ENCODE assay signal across 16 cellular contexts in genomic region chr21:38221594-38221993, GRCh38. TPM values are rescaled to one million over a fixed set of nuclear protein-coding genes. Genes with fewer than 3 reads are reported as not detected.
A peak's percentile ranks its signal among the peaks of the same experiment; 100 is the strongest.
DNase-seq lines count a peak whose midpoint lies in the region; ATAC-seq and TF ChIP-seq lines count a peak whose summit lies in the region.
"Had no signal": no experiment of that assay in that cellular context is flagged by ENCODE, and none has a peak within 500 bp of the region (broad histone marks: within the 10 kb centered on the region; RNA-seq: fewer than 3 reads in every experiment).

No MANE protein-coding gene starts in this region.

- CTCF ChIA-PET in naive thymus-derived CD4-positive, alpha-beta T cell (lab: Charles Lee): interaction anchor here (1.4 kb wide), 1 partner anchor 136 kb away, joined by 4 read pairs; no protein-coding TSS in a partner anchor

- no peaks in the 10 kb centered on the region for H3K4me1 ChIP-seq in naive thymus-derived CD4-positive, alpha-beta T cell (ENCODE audit: control insufficient read depth in 2 of 2, insufficient read depth in 2 of 2, low read length in 2 of 2)
- peaks cover 2 to 16% (median 4%) of the 10 kb centered on the region in 3 donors for H3K4me1 ChIP-seq in esophagus squamous epithelium

- peak; percentile 84 for ATAC-seq in GM18870 (IDR thresholded peaks at IDR 0.05; ENCODE audit: unreplicated experiment)
- ATAC-seq in naive thymus-derived CD4-positive, alpha-beta T cell: peak; percentile 36
- ATAC-seq: left ventricle myocardium superior had no signal

- no peak for TF ChIP-seq CTCF in esophagus squamous epithelium (IDR thresholded peaks at IDR 0.05)

- DNase-seq in HCEC 1CT (peak; percentile 67), HS-5 (ENCODE audit: low read depth) (peak; percentile 40), GF-D8 (lab: John Stamatoyannopoulos, UW) (no peak), esophagus squamous epithelium (lab: John Stamatoyannopoulos, UW) (no peak), HuH-7 (ENCODE audit: low spot score) (no peak)
- no peak for DNase-seq in naive thymus-derived CD4-positive, alpha-beta T cell
- DNase-seq in central memory CD4-positive, alpha-beta T cell: no peak
- DNase-seq: activated CD4-positive, alpha-beta T cell treated with anti-CD3 and anti-CD28 coated beads, Interleukin-2, amount 10 ng/mL, durations not matched to agents 7 days and 5 days; activated effector memory CD4-positive, alpha-beta T cell treated with anti-CD3 and anti-CD28 coated beads, Interleukin-2, amount 50 U/mL, for 16 hours; CD8-positive, alpha-beta memory T cell; hypothalamus; left ventricle myocardium superior; NCI-H345; T-helper 1 cell; thyroid gland had no signal

- WGBS in esophagus squamous epithelium, 2 donors: 22 to 69% methylated on average over 1 of the region's 1 CpG

- H3K9me3 Mint-ChIP-seq in naive thymus-derived CD4-positive, alpha-beta T cell: peaks cover 0 to 55% (median 23%) of the 10 kb centered on the region in 11 donors

- TF ChIP-seq POLR2A in esophagus squamous epithelium (IDR thresholded peaks at IDR 0.05): no peak

- no peak overlapping the region for H3K27ac ChIP-seq in naive thymus-derived CD4-positive, alpha-beta T cell (ENCODE audit: low read depth, low read length)
- peak overlapping the region in 1 of 4 donors; percentile 67 for H3K27ac ChIP-seq in esophagus squamous epithelium
- H3K27ac ChIP-seq: thyroid gland had no signal

- POLR2A ChIA-PET in naive thymus-derived CD4-positive, alpha-beta T cell (lab: Charles Lee): no interaction called here

- H3K27me3 ChIP-seq in naive thymus-derived CD4-positive, alpha-beta T cell (ENCODE audit: control insufficient read depth in 2 of 2, insufficient read depth in 2 of 2, low read length in 2 of 2): no peaks in the 10 kb centered on the region
- no peaks in the 10 kb centered on the region for H3K27me3 ChIP-seq in esophagus squamous epithelium
- H3K27me3 ChIP-seq: thyroid gland had no signal

- intact Hi-C loops in naive thymus-derived CD4-positive, alpha-beta T cell (cut with micrococcal nuclease): no loop called here
- intact Hi-C loops in esophagus squamous epithelium (cut with DNase I): no loop called here

- H3K4me1 Mint-ChIP-seq in naive thymus-derived CD4-positive, alpha-beta T cell: peaks cover 0 to 6% (median 4%) of the 10 kb centered on the region in 7 donors

- H3K27me3 Mint-ChIP-seq in naive thymus-derived CD4-positive, alpha-beta T cell: no peaks in the 10 kb centered on the region
- H3K27me3 Mint-ChIP-seq: activated CD4-positive, alpha-beta T cell treated with anti-CD3 and anti-CD28 coated beads, Interleukin-2, amount 10 ng/mL, durations not matched to agents 7 days and 5 days had no signal

- no peak overlapping the region for H3K4me3 Mint-ChIP-seq in naive thymus-derived CD4-positive, alpha-beta T cell
- H3K4me3 Mint-ChIP-seq: activated CD4-positive, alpha-beta T cell treated with anti-CD3 and anti-CD28 coated beads, Interleukin-2, amount 10 ng/mL, durations not matched to agents 7 days and 5 days; CD8-positive, alpha-beta memory T cell had no signal

- no peaks in the 10 kb centered on the region for H3K36me3 ChIP-seq in naive thymus-derived CD4-positive, alpha-beta T cell (ENCODE audit: control insufficient read depth in 2 of 3, insufficient read depth in 3 of 3, low read length in 3 of 3)
- H3K36me3 ChIP-seq in esophagus squamous epithelium: no peaks in the 10 kb centered on the region
- H3K36me3 ChIP-seq: thyroid gland had no signal

- H3K27ac Mint-ChIP-seq in naive thymus-derived CD4-positive, alpha-beta T cell: peak overlapping the region in 1 of 9 donors; percentile 59
- H3K27ac Mint-ChIP-seq: activated CD4-positive, alpha-beta T cell treated with anti-CD3 and anti-CD28 coated beads, Interleukin-2, amount 10 ng/mL, durations not matched to agents 7 days and 5 days; CD8-positive, alpha-beta memory T cell had no signal

- H3K4me3 ChIP-seq in naive thymus-derived CD4-positive, alpha-beta T cell (ENCODE audit: low read length): no peak overlapping the region
- H3K4me3 ChIP-seq in esophagus squamous epithelium: no peak overlapping the region
- H3K4me3 ChIP-seq: thyroid gland had no signal

- peaks cover 0 to 23% (median 13%) of the 10 kb centered on the region in 3 experiments for H3K9me3 ChIP-seq in naive thymus-derived CD4-positive, alpha-beta T cell (ENCODE audit: control insufficient read depth in 2 of 3, low read length in 3 of 3)
- peaks cover 6 to 41% (median 26%) of the 10 kb centered on the region in 3 donors for H3K9me3 ChIP-seq in esophagus squamous epithelium
- H3K9me3 ChIP-seq: thyroid gland had no signal

- H3K36me3 Mint-ChIP-seq in naive thymus-derived CD4-positive, alpha-beta T cell: peaks cover 0 to 10% (median 8%) of the 10 kb centered on the region in 5 donors

RNA-seq across cellular contexts. Expression of gene KCNJ15, which starts 35.2 kb away (rescaled TPM):
- 1 to 10 TPM in 1 of 5 experiments, under 1 TPM in 3, not detected in 1; 0.16 to 1.1 (median 0.70) TPM for total RNA-seq in naive thymus-derived CD4-positive, alpha-beta T cell
- polyA plus RNA-seq in naive thymus-derived CD4-positive, alpha-beta T cell: not detected
- 10 to 100 TPM in 3 of 4 donors, 1 to 10 TPM in 1; 8.1 to 17.8 (median 15.8) TPM for total RNA-seq in esophagus squamous epithelium
- total RNA-seq: activated CD4-positive, alpha-beta T cell treated with anti-CD3 and anti-CD28 coated beads, Interleukin-2, amount 10 ng/mL, durations not matched to agents 7 days and 5 days; CD8-positive, alpha-beta memory T cell had no signal
- polyA plus RNA-seq: CD8-positive, alpha-beta memory T cell had no signal

Comparison
In these comparisons a context has a peak if more than half of its experiments do, and no peak if none do; other contexts are left out.
1. DNase-seq: peak in HCEC 1CT (single experiment) and HS-5 (single experiment); none in naive thymus-derived CD4-positive, alpha-beta T cell (0 of 9), GF-D8 (single experiment), central memory CD4-positive, alpha-beta T cell (single experiment), esophagus squamous epithelium (single experiment) and HuH-7 (single experiment).
2. RNA of gene KCNJ15, which starts 35.2 kb away (total RNA-seq): 8.1 to 17.8 TPM in esophagus squamous epithelium; 0.16 to 1.1 TPM in naive thymus-derived CD4-positive, alpha-beta T cell; every median in the first group is over 4 times any median in the second.